In the genomic region with DNA sequence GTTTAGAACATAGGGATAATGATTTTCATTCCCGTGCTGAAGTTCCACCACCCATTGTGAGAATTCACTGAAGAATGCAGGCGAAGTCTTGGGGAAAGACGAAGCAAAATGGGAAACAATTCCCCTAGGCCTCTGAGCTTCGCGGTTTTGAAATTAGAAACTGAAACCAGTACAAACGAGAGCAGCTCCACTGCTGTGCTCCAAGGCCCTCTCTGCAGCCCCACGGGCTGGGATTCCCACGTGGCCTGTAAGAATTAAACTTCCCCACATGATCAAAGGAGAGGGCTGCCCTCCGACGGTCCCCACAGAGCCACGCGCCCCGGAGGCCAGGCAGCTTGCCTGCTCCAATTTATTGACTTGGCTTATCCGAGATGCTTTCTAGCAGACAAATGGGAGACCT, we compare ENCODE assay signal across 8 cellular contexts.
DNase-seq lines count a peak whose midpoint lies in the region; ATAC-seq and TF ChIP-seq lines count a peak whose summit lies in the region.

No MANE protein-coding gene starts in this region.

- H3K27me3 Mint-ChIP-seq in activated CD8-positive, alpha-beta T cell treated with anti-CD3 and anti-CD28 coated beads for 36 hours = peaks cover 1% of the 10 kb centered on the region
- peaks cover 2% of the 10 kb centered on the region for H3K27me3 Mint-ChIP-seq in activated naive CD4-positive, alpha-beta T cell treated with anti-CD3 and anti-CD28 coated beads for 36 hours (ENCODE audit: low read depth)
- no peaks in the 10 kb centered on the region for H3K27me3 Mint-ChIP-seq in activated CD4-positive, alpha-beta memory T cell treated with anti-CD3 and anti-CD28 coated beads for 36 hours

- no peaks in the 10 kb centered on the region for H3K4me1 Mint-ChIP-seq in activated CD8-positive, alpha-beta T cell treated with anti-CD3 and anti-CD28 coated beads for 36 hours (ENCODE audit: low read depth)
- no peaks in the 10 kb centered on the region for H3K4me1 Mint-ChIP-seq in activated naive CD4-positive, alpha-beta T cell treated with anti-CD3 and anti-CD28 coated beads for 36 hours (ENCODE audit: low read depth)
- no peaks in the 10 kb centered on the region for H3K4me1 Mint-ChIP-seq in activated CD4-positive, alpha-beta memory T cell treated with anti-CD3 and anti-CD28 coated beads for 36 hours (ENCODE audit: low read depth)

- no peaks in the 10 kb centered on the region for H4K20me1 ChIP-seq in MM.1S (ENCODE audit: insufficient read depth, low read length)

- no peak overlapping the region for H3K27ac Mint-ChIP-seq in activated CD8-positive, alpha-beta T cell treated with anti-CD3 and anti-CD28 coated beads for 36 hours
- no peak overlapping the region for H3K27ac Mint-ChIP-seq in activated naive CD4-positive, alpha-beta T cell treated with anti-CD3 and anti-CD28 coated beads for 36 hours
- H3K27ac Mint-ChIP-seq in activated CD4-positive, alpha-beta memory T cell treated with anti-CD3 and anti-CD28 coated beads for 36 hours = no peak overlapping the region

- H3K4me3 ChIP-seq in MM.1S (ENCODE audit: low read length) = peak overlapping the region; percentile 35; the same call in 1 of the 2 replicates

- H3K4me3 Mint-ChIP-seq in activated CD8-positive, alpha-beta T cell treated with anti-CD3 and anti-CD28 coated beads for 36 hours = no peak overlapping the region
- no peak overlapping the region for H3K4me3 Mint-ChIP-seq in activated naive CD4-positive, alpha-beta T cell treated with anti-CD3 and anti-CD28 coated beads for 36 hours
- H3K4me3 Mint-ChIP-seq in activated CD4-positive, alpha-beta memory T cell treated with anti-CD3 and anti-CD28 coated beads for 36 hours = no peak overlapping the region

- H3K9me2 ChIP-seq in MM.1S (replicated peaks; ENCODE audit: insufficient read depth, low read length) = no peaks in the 10 kb centered on the region

- H3K36me3 Mint-ChIP-seq in activated CD8-positive, alpha-beta T cell treated with anti-CD3 and anti-CD28 coated beads for 36 hours (ENCODE audit: low read depth) = no peaks in the 10 kb centered on the region
- H3K36me3 Mint-ChIP-seq in activated naive CD4-positive, alpha-beta T cell treated with anti-CD3 and anti-CD28 coated beads for 36 hours (ENCODE audit: low read depth) = no peaks in the 10 kb centered on the region
- no peaks in the 10 kb centered on the region for H3K36me3 Mint-ChIP-seq in activated CD4-positive, alpha-beta memory T cell treated with anti-CD3 and anti-CD28 coated beads for 36 hours

- TF ChIP-seq CTCF in MM.1S (IDR thresholded peaks at IDR 0.05; ENCODE audit: low read length) = no peak
- TF ChIP-seq CTCF in activated CD8-positive, alpha-beta T cell treated with anti-CD3 and anti-CD28 coated beads for 36 hours (IDR thresholded peaks at IDR 0.05) = no peak

- no peaks in the 10 kb centered on the region for H3K27me3 ChIP-seq in MM.1S (replicated peaks; ENCODE audit: insufficient read depth, low read length)

- DNase-seq in CD1c-positive myeloid dendritic cell (ENCODE audit: extremely low spot score) = peak; percentile 45
- peak; percentile 87 for DNase-seq in MM.1S
- peak; percentile 40 for DNase-seq in epidermal melanocyte (ENCODE audit: insufficient read length, low spot score)
- DNase-seq in nucleus accumbens (lab: John Stamatoyannopoulos, UW) = peak in 40 of 56 donors; percentile 4 to 54 (median 16)
- DNase-seq in activated CD8-positive, alpha-beta T cell treated with anti-CD3 and anti-CD28 coated beads for 36 hours = no peak
- no peak for DNase-seq in activated naive CD4-positive, alpha-beta T cell treated with anti-CD3 and anti-CD28 coated beads for 36 hours
- DNase-seq in activated CD4-positive, alpha-beta memory T cell treated with anti-CD3 and anti-CD28 coated beads for 36 hours = no peak
- DNase-seq in germinal center (ENCODE audit: low spot score) = no peak

- peak overlapping the region; percentile 31 for H3K9ac ChIP-seq in MM.1S (ENCODE audit: low read length)

- CTCF ChIA-PET in activated CD8-positive, alpha-beta T cell treated with anti-CD3 and anti-CD28 coated beads for 36 hours (lab: Charles Lee) = no interaction called here
- CTCF ChIA-PET in activated naive CD4-positive, alpha-beta T cell treated with anti-CD3 and anti-CD28 coated beads for 36 hours (lab: Charles Lee) = interaction anchor here (1.3 kb wide), 1 partner anchor 43 kb away, joined by 5 read pairs; no protein-coding TSS in a partner anchor
- CTCF ChIA-PET in activated CD4-positive, alpha-beta memory T cell treated with anti-CD3 and anti-CD28 coated beads for 36 hours (lab: Charles Lee) = interaction anchor here (1.4 kb wide), 1 partner anchor 18 kb away, joined by 4 read pairs; no protein-coding TSS in a partner anchor

- 0 out of 2 replicates have a peak, but pooled peaks cover 4% of the 10 kb centered on the region for H3F3A ChIP-seq in MM.1S (ENCODE audit: insufficient read depth, low read length)

- intact Hi-C loops in activated CD8-positive, alpha-beta T cell treated with anti-CD3 and anti-CD28 coated beads for 36 hours (cut with micrococcal nuclease) = no loop called here
- intact Hi-C loops in activated naive CD4-positive, alpha-beta T cell treated with anti-CD3 and anti-CD28 coated beads for 36 hours (cut with micrococcal nuclease) = no loop called here
- intact Hi-C loops in activated CD4-positive, alpha-beta memory T cell treated with anti-CD3 and anti-CD28 coated beads for 36 hours (cut with micrococcal nuclease) = no loop called here

- H3K4me2 ChIP-seq in MM.1S (ENCODE audit: low read depth, low read length) = peak overlapping the region; percentile 71

- H3K27ac ChIP-seq in MM.1S (ENCODE audit: low read length) = peak overlapping the region; percentile 36; the same call in 1 of the 2 replicates

- H3K79me2 ChIP-seq in MM.1S (ENCODE audit: low read length) = no peaks in the 10 kb centered on the region

- H3K9me3 ChIP-seq in MM.1S (replicated peaks; ENCODE audit: insufficient read depth, low read length) = no peaks in the 10 kb centered on the region

- H3K9me3 Mint-ChIP-seq in activated CD8-positive, alpha-beta T cell treated with anti-CD3 and anti-CD28 coated beads for 36 hours = no peaks in the 10 kb centered on the region
- H3K9me3 Mint-ChIP-seq in activated naive CD4-positive, alpha-beta T cell treated with anti-CD3 and anti-CD28 coated beads for 36 hours = no peaks in the 10 kb centered on the region
- no peaks in the 10 kb centered on the region for H3K9me3 Mint-ChIP-seq in activated CD4-positive, alpha-beta memory T cell treated with anti-CD3 and anti-CD28 coated beads for 36 hours

- POLR2A ChIA-PET in activated CD8-positive, alpha-beta T cell treated with anti-CD3 and anti-CD28 coated beads for 36 hours (lab: Charles Lee) = no interaction called here
- POLR2A ChIA-PET in activated CD4-positive, alpha-beta memory T cell treated with anti-CD3 and anti-CD28 coated beads for 36 hours (lab: Charles Lee) = no interaction called here

- H3K4me1 ChIP-seq in MM.1S (ENCODE audit: low read length) = peaks cover 21% of the 10 kb centered on the region

- H3K36me3 ChIP-seq in MM.1S (replicated peaks; ENCODE audit: insufficient read depth, low read length) = no peaks in the 10 kb centered on the region

- no peak for ATAC-seq in activated CD8-positive, alpha-beta T cell treated with anti-CD3 and anti-CD28 coated beads for 36 hours

- peak overlapping the region; percentile 71 for H2AFZ ChIP-seq in MM.1S (ENCODE audit: low read length)

Comparison
In these comparisons a context has a peak if more than half of its experiments do, and no peak if none do; other contexts are left out.
1. DNase-seq: peak in CD1c-positive myeloid dendritic cell (single experiment), MM.1S (single experiment), epidermal melanocyte (single experiment) and nucleus accumbens (40 of 56); none in activated CD8-positive, alpha-beta T cell treated with anti-CD3 and anti-CD28 coated beads for 36 hours (single experiment), activated naive CD4-positive, alpha-beta T cell treated with anti-CD3 and anti-CD28 coated beads for 36 hours (single experiment), activated CD4-positive, alpha-beta memory T cell treated with anti-CD3 and anti-CD28 coated beads for 36 hours (single experiment) and germinal center (single experiment).